15 cellular contexts compared by ENCODE assay signal in the genomic region with DNA sequence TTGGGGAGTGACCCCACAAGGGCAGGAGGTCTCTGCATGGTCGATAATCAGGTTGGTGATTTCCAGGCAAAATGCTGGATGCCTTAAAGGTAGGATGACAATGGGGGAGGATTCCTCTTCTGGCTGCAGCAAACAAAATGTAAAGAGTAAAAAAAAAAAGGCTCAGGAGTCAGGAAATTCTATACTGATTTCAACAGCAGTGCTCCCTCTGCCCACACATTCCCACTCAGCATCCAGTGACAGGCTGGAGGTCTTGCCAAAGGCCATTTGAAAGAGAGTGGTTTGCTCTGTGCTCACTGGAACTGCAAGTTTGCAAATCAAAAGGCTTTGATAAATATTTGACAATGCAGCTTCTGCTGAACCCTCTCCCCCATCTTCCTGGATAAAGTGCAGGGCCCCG.
"Had no signal": no experiment of that assay in that cellular context is flagged by ENCODE, and none has a peak within 500 bp of the region (broad histone marks: within the 10 kb centered on the region; RNA-seq: fewer than 3 reads in every experiment).

No MANE protein-coding gene starts in this region.

- H3K27me3 ChIP-seq: gastroesophageal sphincter, left lung had no signal

- H3K27ac ChIP-seq: gastroesophageal sphincter, left lung had no signal

- H3K27me3 Mint-ChIP-seq: activated CD4-positive, alpha-beta T cell treated with anti-CD3 and anti-CD28 coated beads, Interleukin-2, amount 10 ng/mL, durations not matched to agents 7 days and 5 days; natural killer cell treated with Interleukin-12 subunit alpha and Interleukin-12 subunit beta and Interleukin-15 and Interleukin-18, amount 100 ng/mL, for 72 hours had no signal

- H3K9me3 Mint-ChIP-seq: activated B cell treated with CpG ODN at 0.5 μM for 24 hours; activated CD4-positive, alpha-beta T cell treated with anti-CD3 and anti-CD28 coated beads, Interleukin-2, amount 10 ng/mL, durations not matched to agents 7 days and 5 days; brain; natural killer cell treated with Interleukin-12 subunit alpha and Interleukin-12 subunit beta and Interleukin-15 and Interleukin-18, amount 100 ng/mL, for 72 hours; stimulated activated naive B cell treated with anti-CD40 and anti-IgM and Interleukin-4, amounts not matched to agents 10 μg/mL and 1 μg/mL and 100 μg/mL, for 72 hours had no signal

- H3K4me3 Mint-ChIP-seq: activated B cell treated with CpG ODN at 0.5 μM for 24 hours; activated CD4-positive, alpha-beta T cell treated with anti-CD3 and anti-CD28 coated beads, Interleukin-2, amount 10 ng/mL, durations not matched to agents 7 days and 5 days; brain; natural killer cell treated with Interleukin-12 subunit alpha and Interleukin-12 subunit beta and Interleukin-15 and Interleukin-18, amount 100 ng/mL, for 72 hours; stimulated activated naive B cell treated with anti-CD40 and anti-IgM and Interleukin-4, amounts not matched to agents 10 μg/mL and 1 μg/mL and 100 μg/mL, for 72 hours had no signal

- H3K9me3 ChIP-seq: gastroesophageal sphincter, left lung had no signal

- H3K27ac Mint-ChIP-seq: activated B cell treated with CpG ODN at 0.5 μM for 24 hours; natural killer cell treated with Interleukin-12 subunit alpha and Interleukin-12 subunit beta and Interleukin-15 and Interleukin-18, amount 100 ng/mL, for 72 hours; stimulated activated naive B cell treated with anti-CD40 and anti-IgM and Interleukin-4, amounts not matched to agents 10 μg/mL and 1 μg/mL and 100 μg/mL, for 72 hours had no signal

- H3K4me3 ChIP-seq: gastroesophageal sphincter, left lung had no signal

- H3K4me1 Mint-ChIP-seq: activated CD4-positive, alpha-beta T cell treated with anti-CD3 and anti-CD28 coated beads, Interleukin-2, amount 10 ng/mL, durations not matched to agents 7 days and 5 days; stimulated activated naive B cell treated with anti-CD40 and anti-IgM and Interleukin-4, amounts not matched to agents 10 μg/mL and 1 μg/mL and 100 μg/mL, for 72 hours had no signal

- H3K36me3 ChIP-seq: gastroesophageal sphincter, left lung had no signal

- ATAC-seq: gastroesophageal sphincter; left lung; natural killer cell treated with Interleukin-12 subunit alpha and Interleukin-12 subunit beta and Interleukin-15 and Interleukin-18, amount 100 ng/mL, for 72 hours; stimulated activated naive B cell treated with anti-CD40 and anti-IgM and Interleukin-4, amounts not matched to agents 10 μg/mL and 1 μg/mL and 100 μg/mL, for 72 hours had no signal

- DNase-seq: activated B cell treated with CpG ODN at 0.5 μM for 24 hours; activated CD4-positive, alpha-beta T cell treated with anti-CD3 and anti-CD28 coated beads, Interleukin-2, amount 10 ng/mL, durations not matched to agents 7 days and 5 days; activated naive CD4-positive, alpha-beta T cell treated with anti-CD3 and anti-CD28 coated beads, Interleukin-2, amount 50 U/mL, for 16 hours; activated T-cell treated with anti-CD3 and anti-CD28 coated beads for 4 hours; amniotic stem cell; islet precursor cell; left lung; retina; stimulated activated naive B cell treated with anti-CD40 and anti-IgM and Interleukin-4, amounts not matched to agents 10 μg/mL and 1 μg/mL and 100 μg/mL, for 72 hours; substantia nigra; T-helper 2 cell; trophoblast cell had no signal

- H3K36me3 Mint-ChIP-seq: brain; natural killer cell treated with Interleukin-12 subunit alpha and Interleukin-12 subunit beta and Interleukin-15 and Interleukin-18, amount 100 ng/mL, for 72 hours; stimulated activated naive B cell treated with anti-CD40 and anti-IgM and Interleukin-4, amounts not matched to agents 10 μg/mL and 1 μg/mL and 100 μg/mL, for 72 hours had no signal
